In the genomic region with DNA sequence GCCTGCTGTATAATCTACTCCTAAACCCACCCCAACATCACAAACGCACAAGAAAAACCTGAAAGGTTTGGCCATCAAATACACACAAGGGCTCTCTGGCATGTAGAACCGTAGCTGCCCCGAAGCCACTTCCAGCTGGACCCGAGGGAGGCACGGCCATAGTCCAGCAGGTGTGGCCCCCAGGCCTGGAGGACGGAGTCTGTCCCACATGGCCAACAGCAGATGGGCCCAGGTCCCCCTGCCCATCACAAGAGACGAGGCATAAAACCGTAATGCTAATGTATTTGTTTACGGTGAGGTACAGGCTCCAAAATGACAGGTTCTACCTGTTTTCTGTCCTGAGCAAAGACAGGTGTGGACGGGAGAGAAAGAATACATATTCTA, we compare ENCODE assay signal across 25 cellular contexts.
DNase-seq lines count a peak whose midpoint lies in the region; ATAC-seq lines count a peak whose summit lies in the region.
"Had no signal": no experiment of that assay in that cellular context is flagged by ENCODE, and none has a peak within 500 bp of the region (broad histone marks: within the 10 kb centered on the region; RNA-seq: fewer than 3 reads in every experiment).

No MANE protein-coding gene starts in this region.

- no peaks in the 10 kb centered on the region for H3K9me3 Mint-ChIP-seq in T-helper 2 cell treated with Interferon-gamma antibody and Interleukin-4, amounts not matched to agents 5 μg/mL and 100 μg/mL, for 36 hours
- no peaks in the 10 kb centered on the region for H3K9me3 Mint-ChIP-seq in IgD-negative memory B cell
- H3K9me3 Mint-ChIP-seq in activated T-helper 17 cell treated with anti-CD3 and anti-CD28 coated beads, Interleukin-2, amount 50 U/mL, for 72 hours: no peaks in the 10 kb centered on the region
- H3K9me3 Mint-ChIP-seq in natural killer cell treated with Interleukin-12 subunit alpha and Interleukin-12 subunit beta and Interleukin-15 and Interleukin-18, amount 100 ng/mL, for 72 hours: no peaks in the 10 kb centered on the region
- H3K9me3 Mint-ChIP-seq: HFFc6 had no signal

- H3K4me3 ChIP-seq in effector memory CD4-positive, alpha-beta T cell (ENCODE audit: insufficient read depth, low read depth, low read length, poor library complexity, severe bottlenecking): no peak overlapping the region
- H3K4me3 ChIP-seq: adrenal gland, lung, MG63, right atrium auricular region had no signal

- peaks cover 48% of the 10 kb centered on the region for H3K4me1 Mint-ChIP-seq in T-helper 2 cell treated with Interferon-gamma antibody and Interleukin-4, amounts not matched to agents 5 μg/mL and 100 μg/mL, for 36 hours (ENCODE audit: low read depth)
- H3K4me1 Mint-ChIP-seq in IgD-negative memory B cell: peaks cover 21 to 34% (median 27%) of the 10 kb centered on the region in 3 donors
- peaks cover 23% of the 10 kb centered on the region for H3K4me1 Mint-ChIP-seq in activated T-helper 17 cell treated with anti-CD3 and anti-CD28 coated beads, Interleukin-2, amount 50 U/mL, for 72 hours
- H3K4me1 Mint-ChIP-seq in natural killer cell treated with Interleukin-12 subunit alpha and Interleukin-12 subunit beta and Interleukin-15 and Interleukin-18, amount 100 ng/mL, for 72 hours (ENCODE audit: low read depth in 2 of 2): peaks cover 39 to 46% of the 10 kb centered on the region in 2 donors

- no peak for ATAC-seq in activated T-helper 17 cell treated with anti-CD3 and anti-CD28 coated beads, Interleukin-2, amount 50 U/mL, for 72 hours (replicated peaks)
- no peak for ATAC-seq in natural killer cell treated with Interleukin-12 subunit alpha and Interleukin-12 subunit beta and Interleukin-15 and Interleukin-18, amount 100 ng/mL, for 72 hours
- no peak for ATAC-seq in GM19452 (IDR thresholded peaks at IDR 0.05; ENCODE audit: unreplicated experiment)

- no peaks in the 10 kb centered on the region for H3K27me3 Mint-ChIP-seq in T-helper 2 cell treated with Interferon-gamma antibody and Interleukin-4, amounts not matched to agents 5 μg/mL and 100 μg/mL, for 36 hours (ENCODE audit: low read depth)
- H3K27me3 Mint-ChIP-seq in IgD-negative memory B cell: no peaks in the 10 kb centered on the region
- peaks cover 28% of the 10 kb centered on the region for H3K27me3 Mint-ChIP-seq in activated T-helper 17 cell treated with anti-CD3 and anti-CD28 coated beads, Interleukin-2, amount 50 U/mL, for 72 hours
- peaks cover 0 to 11% of the 10 kb centered on the region in 2 donors for H3K27me3 Mint-ChIP-seq in natural killer cell treated with Interleukin-12 subunit alpha and Interleukin-12 subunit beta and Interleukin-15 and Interleukin-18, amount 100 ng/mL, for 72 hours

- no peak overlapping the region for H3K27ac ChIP-seq in effector memory CD4-positive, alpha-beta T cell (ENCODE audit: insufficient read depth, low read length, poor library complexity, severe bottlenecking)
- H3K27ac ChIP-seq: adrenal gland, epithelial cell of prostate, HL-60, right atrium auricular region, WERI-Rb-1 had no signal

- H3K9me3 ChIP-seq in effector memory CD4-positive, alpha-beta T cell (ENCODE audit: control insufficient read depth, low read length): no peaks in the 10 kb centered on the region
- H3K9me3 ChIP-seq: adrenal gland, MG63, right atrium auricular region had no signal

- no peak for DNase-seq in T-helper 2 cell treated with Interferon-gamma antibody and Interleukin-4, amounts not matched to agents 5 μg/mL and 100 μg/mL, for 36 hours (ENCODE audit: low spot score)
- DNase-seq in T-helper 2 cell (no peak), T-helper 9 cell (no peak)
- no peak for DNase-seq in natural killer cell treated with Interleukin-12 subunit alpha and Interleukin-12 subunit beta and Interleukin-15 and Interleukin-18, amount 100 ng/mL, for 72 hours (ENCODE audit: low spot score)
- DNase-seq in effector memory CD4-positive, alpha-beta T cell: no peak
- DNase-seq: 8988T; activated effector memory CD4-positive, alpha-beta T cell treated with Interleukin-2 at 50 U/mL for 16 hours; AML-193; COR-L47; HFFc6; MG63; NCI-H1436 treated with DMSO at 0.1 percent for 48 hours; NCI-H69; stimulated activated CD4-positive, alpha-beta T cell treated with anti-CD3 and anti-CD28 coated beads, Interleukin-12 subunit alpha, Interleukin-12 subunit beta, amount 100 ng/mL, for 4 hours; substantia nigra; T-helper 1 cell; WERI-Rb-1 had no signal

- peak overlapping the region; percentile 8 for H3K4me3 Mint-ChIP-seq in T-helper 2 cell treated with Interferon-gamma antibody and Interleukin-4, amounts not matched to agents 5 μg/mL and 100 μg/mL, for 36 hours
- H3K4me3 Mint-ChIP-seq in IgD-negative memory B cell: peak overlapping the region; percentile 2 to 88 (median 39)
- no peak overlapping the region for H3K4me3 Mint-ChIP-seq in activated T-helper 17 cell treated with anti-CD3 and anti-CD28 coated beads, Interleukin-2, amount 50 U/mL, for 72 hours
- no peak overlapping the region for H3K4me3 Mint-ChIP-seq in natural killer cell treated with Interleukin-12 subunit alpha and Interleukin-12 subunit beta and Interleukin-15 and Interleukin-18, amount 100 ng/mL, for 72 hours
- H3K4me3 Mint-ChIP-seq: HFFc6 had no signal

- no peaks in the 10 kb centered on the region for H3K27me3 ChIP-seq in effector memory CD4-positive, alpha-beta T cell (replicated peaks; ENCODE audit: control insufficient read depth, insufficient read depth, low read length, poor library complexity, severe bottlenecking)
- H3K27me3 ChIP-seq: adrenal gland, MG63, right atrium auricular region had no signal

- peaks cover 12% of the 10 kb centered on the region for H3K4me1 ChIP-seq in effector memory CD4-positive, alpha-beta T cell (ENCODE audit: control insufficient read depth, insufficient read depth, low read length, poor library complexity, severe bottlenecking)

- H3K27ac Mint-ChIP-seq in T-helper 2 cell treated with Interferon-gamma antibody and Interleukin-4, amounts not matched to agents 5 μg/mL and 100 μg/mL, for 36 hours: peak overlapping the region; percentile 21
- H3K27ac Mint-ChIP-seq in IgD-negative memory B cell: peak overlapping the region in 2 of 3 donors; percentile 76 to 93
- peak overlapping the region; percentile 49 for H3K27ac Mint-ChIP-seq in activated T-helper 17 cell treated with anti-CD3 and anti-CD28 coated beads, Interleukin-2, amount 50 U/mL, for 72 hours
- peak overlapping the region; percentile 29 to 59 for H3K27ac Mint-ChIP-seq in natural killer cell treated with Interleukin-12 subunit alpha and Interleukin-12 subunit beta and Interleukin-15 and Interleukin-18, amount 100 ng/mL, for 72 hours
- H3K27ac Mint-ChIP-seq: HFFc6 had no signal

- no peaks in the 10 kb centered on the region for H3K36me3 Mint-ChIP-seq in T-helper 2 cell treated with Interferon-gamma antibody and Interleukin-4, amounts not matched to agents 5 μg/mL and 100 μg/mL, for 36 hours (ENCODE audit: low read depth)
- H3K36me3 Mint-ChIP-seq in IgD-negative memory B cell: no peaks in the 10 kb centered on the region
- H3K36me3 Mint-ChIP-seq in activated T-helper 17 cell treated with anti-CD3 and anti-CD28 coated beads, Interleukin-2, amount 50 U/mL, for 72 hours (ENCODE audit: low read depth): no peaks in the 10 kb centered on the region
- no peaks in the 10 kb centered on the region for H3K36me3 Mint-ChIP-seq in natural killer cell treated with Interleukin-12 subunit alpha and Interleukin-12 subunit beta and Interleukin-15 and Interleukin-18, amount 100 ng/mL, for 72 hours

- H3K36me3 ChIP-seq in effector memory CD4-positive, alpha-beta T cell (ENCODE audit: control insufficient read depth, insufficient read depth, low read length): no peaks in the 10 kb centered on the region
- H3K36me3 ChIP-seq: adrenal gland, MG63, right atrium auricular region, WERI-Rb-1 had no signal

Comparison
In these comparisons a context has a peak if more than half of its experiments do, and no peak if none do; other contexts are left out.
1. H3K27ac Mint-ChIP-seq: peak in every context shown above with its lines; median percentile 84 in IgD-negative memory B cell; 49 in activated T-helper 17 cell treated with anti-CD3 and anti-CD28 coated beads, Interleukin-2, amount 50 U/mL, for 72 hours; 44 in natural killer cell treated with Interleukin-12 subunit alpha and Interleukin-12 subunit beta and Interleukin-15 and Interleukin-18, amount 100 ng/mL, for 72 hours; 21 in T-helper 2 cell treated with Interferon-gamma antibody and Interleukin-4, amounts not matched to agents 5 μg/mL and 100 μg/mL, for 36 hours.
2. H3K4me3 Mint-ChIP-seq: peak in T-helper 2 cell treated with Interferon-gamma antibody and Interleukin-4, amounts not matched to agents 5 μg/mL and 100 μg/mL, for 36 hours (single experiment) and IgD-negative memory B cell (4 of 4); none in activated T-helper 17 cell treated with anti-CD3 and anti-CD28 coated beads, Interleukin-2, amount 50 U/mL, for 72 hours (single experiment) and natural killer cell treated with Interleukin-12 subunit alpha and Interleukin-12 subunit beta and Interleukin-15 and Interleukin-18, amount 100 ng/mL, for 72 hours (single experiment).